14 cellular contexts compared by ENCODE assay signal in genomic region chr7:50733552-50733951, GRCh38. TPM values are rescaled to one million over a fixed set of nuclear protein-coding genes. Genes with fewer than 3 reads are reported as not detected.
A peak's percentile ranks its signal among the peaks of the same experiment; 100 is the strongest.
DNase-seq lines count a peak whose midpoint lies in the region; ATAC-seq and TF ChIP-seq lines count a peak whose summit lies in the region.
"Had no signal": no experiment of that assay in that cellular context is flagged by ENCODE, and none has a peak within 500 bp of the region (broad histone marks: within the 10 kb centered on the region; RNA-seq: fewer than 3 reads in every experiment).

No MANE protein-coding gene starts in this region.

- CTCF ChIA-PET in MCF 10A (lab: Yijun Ruan, JAX) = interaction anchor here (0.7 kb wide), 1 partner anchor 620 kb away, joined by 4 read pairs; no protein-coding TSS in a partner anchor

- peaks cover 0 to 7% (median 3%) of the 10 kb centered on the region in 4 donors for H3K36me3 ChIP-seq in stomach
- H3K36me3 ChIP-seq: gastrocnemius medialis, sigmoid colon had no signal

- peaks cover 9 to 62% (median 34%) of the 10 kb centered on the region in 4 donors for H3K4me1 ChIP-seq in stomach

- TF ChIP-seq CTCF in MCF 10A (IDR thresholded peaks at IDR 0.05; ENCODE audit: unreplicated experiment) (no peak), stomach (IDR thresholded peaks at IDR 0.05) (no peak)

- peak overlapping the region; percentile 40 to 82 (median 61) for H3K27ac ChIP-seq in stomach
- H3K27ac ChIP-seq: sigmoid colon, SK-N-MC had no signal

- POLR2A ChIA-PET in MCF 10A (lab: Yijun Ruan, JAX) = interaction anchor here (0.6 to 1.0 kb wide), 2 partner anchors 16 to 277 kb away, joined by 3 read pairs; no protein-coding TSS in a partner anchor

- BruUV-seq in MCF 10A (replicated peaks; lab: Mats Ljungman, UMichigan) = no TSS peak

- H3K27me3 ChIP-seq in stomach = no peaks in the 10 kb centered on the region
- H3K27me3 ChIP-seq: gastrocnemius medialis, sigmoid colon had no signal

- no peak for TF ChIP-seq POLR2A in stomach (IDR thresholded peaks at IDR 0.05)

- peak overlapping the region; percentile 67 for H3K27ac Mint-ChIP-seq in MCF 10A (ENCODE audit: low read depth, unreplicated experiment)

- H3K36me3 Mint-ChIP-seq in MCF 10A (ENCODE audit: insufficient read depth, unreplicated experiment) = peaks cover 16% of the 10 kb centered on the region
- H3K36me3 Mint-ChIP-seq: CD4-positive, CD25-positive, alpha-beta regulatory T cell; natural killer cell had no signal

- TF ChIP-seq EP300 in stomach (IDR thresholded peaks at IDR 0.05) = no peak

- H3K4me3 ChIP-seq in stomach = no peak overlapping the region
- H3K4me3 ChIP-seq: gastrocnemius medialis, sigmoid colon, SK-N-MC had no signal

- H3K9me3 Mint-ChIP-seq in MCF 10A (ENCODE audit: unreplicated experiment) = peaks cover 6% of the 10 kb centered on the region
- H3K9me3 Mint-ChIP-seq: CD4-positive, CD25-positive, alpha-beta regulatory T cell; natural killer cell; stimulated activated naive CD8-positive, alpha-beta T cell treated with anti-CD3 and anti-CD28 coated beads, Interleukin-15, amount 100 ng/mL, for 72 hours had no signal

- H3K4me1 Mint-ChIP-seq in MCF 10A (ENCODE audit: insufficient read depth, unreplicated experiment) = peaks cover 12% of the 10 kb centered on the region
- H3K4me1 Mint-ChIP-seq: CD4-positive, CD25-positive, alpha-beta regulatory T cell; natural killer cell had no signal

- no peaks in the 10 kb centered on the region for H3K9me3 ChIP-seq in stomach
- H3K9me3 ChIP-seq: gastrocnemius medialis, sigmoid colon had no signal

- no peaks in the 10 kb centered on the region for H3K27me3 Mint-ChIP-seq in MCF 10A (ENCODE audit: insufficient read depth, unreplicated experiment)
- H3K27me3 Mint-ChIP-seq: stimulated activated naive CD8-positive, alpha-beta T cell treated with anti-CD3 and anti-CD28 coated beads, Interleukin-15, amount 100 ng/mL, for 72 hours had no signal

- 44 to 66% (median 58%) methylated on average over 5 of the region's 5 CpGs for WGBS in stomach, 5 donors

- intact Hi-C loops in MCF 10A (cut with micrococcal nuclease) (no loop called here), left colon (cut with DNase I, micrococcal nuclease) (no loop called here), stomach (cut with DNase I; ENCODE audit: low total_unique reads) (no loop called here)

- DNase-seq in HPDE6-E6E7 (ENCODE audit: extremely low spot score) (peak; percentile 74), MCF 10A (ENCODE audit: unreplicated experiment) (peak; percentile 69), left colon (no peak), stomach (peak; percentile 58), SKM-1 (lab: John Stamatoyannopoulos, UW; ENCODE audit: unreplicated experiment) (no peak), NCI-H187 treated with DMSO at 0.1 percent for 48 hours (lab: John Stamatoyannopoulos, UW) (no peak)
- DNase-seq: CD4-positive, CD25-positive, alpha-beta regulatory T cell; gastrocnemius medialis; MV-4-11; natural killer cell; sigmoid colon; stimulated activated naive CD8-positive, alpha-beta T cell treated with anti-CD3 and anti-CD28 coated beads, Interleukin-15, amount 100 ng/mL, for 72 hours had no signal

- ATAC-seq in left colon (peak; percentile 44), GM21447 (IDR thresholded peaks at IDR 0.05; ENCODE audit: unreplicated experiment) (no peak)
- ATAC-seq: gastrocnemius medialis; natural killer cell; stimulated activated naive CD8-positive, alpha-beta T cell treated with anti-CD3 and anti-CD28 coated beads, Interleukin-15, amount 100 ng/mL, for 72 hours had no signal

- no peak overlapping the region for H3K4me3 Mint-ChIP-seq in MCF 10A (ENCODE audit: unreplicated experiment)
- H3K4me3 Mint-ChIP-seq: CD4-positive, CD25-positive, alpha-beta regulatory T cell; natural killer cell; stimulated activated naive CD8-positive, alpha-beta T cell treated with anti-CD3 and anti-CD28 coated beads, Interleukin-15, amount 100 ng/mL, for 72 hours had no signal

RNA-seq across cellular contexts. Expression of gene GRB10, which starts 49.1 kb away (rescaled TPM):
- total RNA-seq in MCF 10A (2022) (68.2 and 71.3 TPM in 2 replicates), left colon (10 to 100 TPM; 13.8 to 16.1 TPM), stomach (10 to 100 TPM; 45.1 to 84.9 (median 68.8) TPM)
- polyA plus RNA-seq in stomach = 10 to 100 TPM; 10.2 to 15.1 (median 12.4) TPM

Comparison
In these comparisons a context has a peak if more than half of its experiments do, and no peak if none do; other contexts are left out.
1. DNase-seq: peak in HPDE6-E6E7 (single experiment), MCF 10A (single experiment) and stomach (single experiment); none in left colon (0 of 2), SKM-1 (single experiment) and NCI-H187 treated with DMSO at 0.1 percent for 48 hours (single experiment).